In genomic region chr2:190408538-190409271, GRCh38 we compare ENCODE assay signal across 8 cellular contexts. TPM values are rescaled to one million over a fixed set of nuclear protein-coding genes. Genes with fewer than 3 reads are reported as not detected.
DNase-seq lines count a peak whose midpoint lies in the region; ATAC-seq and TF ChIP-seq lines count a peak whose summit lies in the region.

No MANE protein-coding gene starts in this region.

- peak; percentile 88 for DNase-seq in COLO668 (lab: John Stamatoyannopoulos, UW; ENCODE audit: unreplicated experiment)
- peak; percentile 44 for DNase-seq in PC-3
- DNase-seq in activated gamma-delta T cell (lab: John Stamatoyannopoulos, UW): peak; percentile 73
- peak; percentile 87 for DNase-seq in globus pallidus (ENCODE audit: low spot score)
- DNase-seq in omental fat pad (ENCODE audit: low spot score): no peak

- H2AFZ ChIP-seq in PC-3 (ENCODE audit: low read length): peak overlapping the region; percentile 98

- no peaks in the 10 kb centered on the region for H4K20me1 ChIP-seq in PC-3 (ENCODE audit: low read length)

- ATAC-seq in GM19397 (IDR thresholded peaks at IDR 0.05; ENCODE audit: unreplicated experiment) (peak; percentile 70), HG03521 (IDR thresholded peaks at IDR 0.05; ENCODE audit: unreplicated experiment) (peak; percentile 56), PC-3 (peak; percentile 59), omental fat pad (ENCODE audit: low FRiP score) (peak; percentile 43)

- no peaks in the 10 kb centered on the region for H3F3A ChIP-seq in PC-3 (ENCODE audit: low read length, unreplicated experiment)

- H3K9ac ChIP-seq in PC-3 (ENCODE audit: low read length): peak overlapping the region; percentile 72

- peaks cover 20% of the 10 kb centered on the region for H3K4me1 ChIP-seq in PC-3 (ENCODE audit: insufficient read depth, low read length)

- H3K27ac ChIP-seq in PC-3 (ENCODE audit: low read length) (0 out of 2 replicates have a peak overlapping the region, but pooled peaks have one; percentile 7), temporal lobe (ENCODE audit: low read depth, low read length) (peak overlapping the region; percentile 97)

- no peaks in the 10 kb centered on the region for H3K27me3 ChIP-seq in PC-3 (ENCODE audit: low read length)

- no peaks in the 10 kb centered on the region for H3K79me2 ChIP-seq in PC-3 (ENCODE audit: low read length)

- BruUV-seq in PC-3 (replicated peaks; lab: Mats Ljungman, UMichigan): no TSS peak

- H3K36me3 ChIP-seq in PC-3 (ENCODE audit: low read depth, low read length): no peaks in the 10 kb centered on the region

- POLR2A ChIA-PET in PC-3 (lab: Charles Lee; ENCODE audit: unreplicated experiment): no interaction called here

- peak overlapping the region; percentile 96 for H3K4me3 ChIP-seq in PC-3 (ENCODE audit: low read length)

- CTCF ChIA-PET in PC-3 (lab: Charles Lee): interaction anchor here (0.6 kb wide), 1 partner anchor 21 kb away, joined by 3 read pairs; no protein-coding TSS in a partner anchor

- no peaks in the 10 kb centered on the region for H3K9me2 ChIP-seq in PC-3 (replicated peaks; ENCODE audit: low read length)

- no peaks in the 10 kb centered on the region for H3K9me3 ChIP-seq in PC-3 (ENCODE audit: low read length)

- TF ChIP-seq CTCF in PC-3 (conservative IDR thresholded peaks at IDR 0.05; ENCODE audit: low read depth, low read length) (no peak), omental fat pad (IDR thresholded peaks at IDR 0.05) (no peak)

- intact Hi-C loops in PC-3 (cut with micrococcal nuclease): loop anchor here (5.0 kb wide), 1 partner anchor 59 kb away; no protein-coding TSS in a partner anchor

- peak overlapping the region; percentile 96 for H3K4me2 ChIP-seq in PC-3 (ENCODE audit: low read length)

RNA-seq across cellular contexts. Expression of gene MFSD6, which starts 0.6 kb away (rescaled TPM):
- 20.9 and 23.0 TPM in 2 replicates for total RNA-seq in PC-3 (2014; rRNA removed)
- 100 to 1,000 TPM in 1 of 4 donors, 10 to 100 TPM in 3; 43.1 to 123 (median 60.5) TPM for total RNA-seq in omental fat pad
- total RNA-seq in temporal lobe: 33.4 TPM
